Comparison of ENCODE assay signal across 2 cellular contexts in the genomic region with DNA sequence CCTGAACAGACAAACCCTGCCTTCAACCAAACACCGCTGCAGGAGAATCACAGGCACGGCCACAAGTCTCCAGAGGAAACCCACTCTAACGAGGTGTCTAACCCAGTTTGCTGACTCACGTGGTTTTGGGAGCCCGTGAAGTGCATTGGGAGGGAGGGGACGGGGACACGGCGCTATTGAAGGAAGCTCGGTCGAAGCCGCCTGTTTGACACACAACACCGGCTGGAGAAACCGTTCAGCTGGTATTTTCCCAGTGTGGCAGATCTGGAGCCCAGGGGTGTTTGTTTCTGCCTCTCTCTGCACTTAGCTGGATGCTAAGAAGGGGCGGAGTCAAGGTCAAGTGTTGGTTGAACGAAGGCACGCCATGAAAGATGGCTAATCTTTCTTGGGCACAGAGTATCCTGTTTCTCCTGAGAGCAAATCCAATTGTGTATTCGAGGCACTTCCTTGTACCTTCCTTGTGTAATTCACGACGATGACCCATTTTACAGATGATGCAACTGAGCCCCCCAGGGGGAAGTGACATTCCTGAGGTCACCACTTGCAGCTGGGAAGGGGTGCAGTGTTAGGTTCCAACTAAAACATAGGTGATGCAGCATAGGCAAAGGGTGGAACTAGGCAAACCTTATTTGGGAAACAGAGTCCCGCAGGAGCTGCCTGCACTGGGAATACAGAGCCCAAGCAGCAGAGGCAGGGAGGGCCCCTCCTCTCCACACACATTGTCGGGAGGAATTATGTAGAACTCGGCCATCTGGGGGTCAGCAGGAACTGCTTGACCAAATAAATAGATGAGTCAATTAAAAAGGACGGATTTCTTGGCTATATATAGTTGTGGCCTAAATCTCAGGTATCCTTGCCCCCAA.
TF ChIP-seq lines count a peak whose summit lies in the region.

No MANE protein-coding gene starts in this region.

TF ChIP-seq in SK-N-SH treated with all-trans-retinoic acid at 6 μM for 48 hours, 23 proteins besides CTCF, POLR2A, EP300 and RAD21 (continued from another document):
- TF ChIP-seq, protein P1, sequence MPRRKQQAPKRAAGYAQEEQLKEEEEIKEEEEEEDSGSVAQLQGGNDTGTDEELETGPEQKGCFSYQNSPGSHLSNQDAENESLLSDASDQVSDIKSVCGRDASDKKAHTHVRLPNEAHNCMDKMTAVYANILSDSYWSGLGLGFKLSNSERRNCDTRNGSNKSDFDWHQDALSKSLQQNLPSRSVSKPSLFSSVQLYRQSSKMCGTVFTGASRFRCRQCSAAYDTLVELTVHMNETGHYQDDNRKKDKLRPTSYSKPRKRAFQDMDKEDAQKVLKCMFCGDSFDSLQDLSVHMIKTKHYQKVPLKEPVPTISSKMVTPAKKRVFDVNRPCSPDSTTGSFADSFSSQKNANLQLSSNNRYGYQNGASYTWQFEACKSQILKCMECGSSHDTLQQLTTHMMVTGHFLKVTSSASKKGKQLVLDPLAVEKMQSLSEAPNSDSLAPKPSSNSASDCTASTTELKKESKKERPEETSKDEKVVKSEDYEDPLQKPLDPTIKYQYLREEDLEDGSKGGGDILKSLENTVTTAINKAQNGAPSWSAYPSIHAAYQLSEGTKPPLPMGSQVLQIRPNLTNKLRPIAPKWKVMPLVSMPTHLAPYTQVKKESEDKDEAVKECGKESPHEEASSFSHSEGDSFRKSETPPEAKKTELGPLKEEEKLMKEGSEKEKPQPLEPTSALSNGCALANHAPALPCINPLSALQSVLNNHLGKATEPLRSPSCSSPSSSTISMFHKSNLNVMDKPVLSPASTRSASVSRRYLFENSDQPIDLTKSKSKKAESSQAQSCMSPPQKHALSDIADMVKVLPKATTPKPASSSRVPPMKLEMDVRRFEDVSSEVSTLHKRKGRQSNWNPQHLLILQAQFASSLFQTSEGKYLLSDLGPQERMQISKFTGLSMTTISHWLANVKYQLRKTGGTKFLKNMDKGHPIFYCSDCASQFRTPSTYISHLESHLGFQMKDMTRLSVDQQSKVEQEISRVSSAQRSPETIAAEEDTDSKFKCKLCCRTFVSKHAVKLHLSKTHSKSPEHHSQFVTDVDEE (CRISPR knock-in tag; IDR thresholded peaks at IDR 0.05) = no peak
- TF ChIP-seq CREB5 (CRISPR knock-in tag; IDR thresholded peaks at IDR 0.05; ENCODE audit: low read depth) = no peak
- TF ChIP-seq BACH2 (CRISPR knock-in tag; IDR thresholded peaks at IDR 0.05; ENCODE audit: borderline replicate concordance) = no peak
- TF ChIP-seq CSDC2 (CRISPR knock-in tag; IDR thresholded peaks at IDR 0.05) = no peak
- TF ChIP-seq ARNTL (CRISPR knock-in tag; IDR thresholded peaks at IDR 0.05; ENCODE audit: borderline replicate concordance, low read depth) = no peak
TF ChIP-seq in SK-N-SH treated with all-trans-retinoic acid at 6 μM for 48 hours: peak in this region for 0.

TF ChIP-seq in SK-N-SH, 30 proteins besides CTCF, POLR2A, EP300 and RAD21 (continued from another document):
- TF ChIP-seq SMC3 (IDR thresholded peaks at IDR 0.05; ENCODE audit: low read depth, low read length) (no peak), SIN3A (IDR thresholded peaks at IDR 0.05; ENCODE audit: borderline replicate concordance, low read depth, low read length) (no peak), NRF1 (IDR thresholded peaks at IDR 0.05; ENCODE audit: low read depth, low read length) (no peak), GABPA (IDR thresholded peaks at IDR 0.05; ENCODE audit: low read depth) (no peak), RFX5 (IDR thresholded peaks at IDR 0.05; ENCODE audit: low read length) (no peak), RXRA (IDR thresholded peaks at IDR 0.05; ENCODE audit: borderline replicate concordance, low read depth) (no peak), MXI1 (IDR thresholded peaks at IDR 0.05; ENCODE audit: low read depth, low read length) (no peak), TCF12 (IDR thresholded peaks at IDR 0.05) (no peak), MAX (IDR thresholded peaks at IDR 0.05; ENCODE audit: low read depth) (no peak)
- TF ChIP-seq, protein P2, sequence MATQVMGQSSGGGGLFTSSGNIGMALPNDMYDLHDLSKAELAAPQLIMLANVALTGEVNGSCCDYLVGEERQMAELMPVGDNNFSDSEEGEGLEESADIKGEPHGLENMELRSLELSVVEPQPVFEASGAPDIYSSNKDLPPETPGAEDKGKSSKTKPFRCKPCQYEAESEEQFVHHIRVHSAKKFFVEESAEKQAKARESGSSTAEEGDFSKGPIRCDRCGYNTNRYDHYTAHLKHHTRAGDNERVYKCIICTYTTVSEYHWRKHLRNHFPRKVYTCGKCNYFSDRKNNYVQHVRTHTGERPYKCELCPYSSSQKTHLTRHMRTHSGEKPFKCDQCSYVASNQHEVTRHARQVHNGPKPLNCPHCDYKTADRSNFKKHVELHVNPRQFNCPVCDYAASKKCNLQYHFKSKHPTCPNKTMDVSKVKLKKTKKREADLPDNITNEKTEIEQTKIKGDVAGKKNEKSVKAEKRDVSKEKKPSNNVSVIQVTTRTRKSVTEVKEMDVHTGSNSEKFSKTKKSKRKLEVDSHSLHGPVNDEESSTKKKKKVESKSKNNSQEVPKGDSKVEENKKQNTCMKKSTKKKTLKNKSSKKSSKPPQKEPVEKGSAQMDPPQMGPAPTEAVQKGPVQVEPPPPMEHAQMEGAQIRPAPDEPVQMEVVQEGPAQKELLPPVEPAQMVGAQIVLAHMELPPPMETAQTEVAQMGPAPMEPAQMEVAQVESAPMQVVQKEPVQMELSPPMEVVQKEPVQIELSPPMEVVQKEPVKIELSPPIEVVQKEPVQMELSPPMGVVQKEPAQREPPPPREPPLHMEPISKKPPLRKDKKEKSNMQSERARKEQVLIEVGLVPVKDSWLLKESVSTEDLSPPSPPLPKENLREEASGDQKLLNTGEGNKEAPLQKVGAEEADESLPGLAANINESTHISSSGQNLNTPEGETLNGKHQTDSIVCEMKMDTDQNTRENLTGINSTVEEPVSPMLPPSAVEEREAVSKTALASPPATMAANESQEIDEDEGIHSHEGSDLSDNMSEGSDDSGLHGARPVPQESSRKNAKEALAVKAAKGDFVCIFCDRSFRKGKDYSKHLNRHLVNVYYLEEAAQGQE (IDR thresholded peaks at IDR 0.05; ENCODE audit: low read depth, low read length) = no peak
